In the genomic region with DNA sequence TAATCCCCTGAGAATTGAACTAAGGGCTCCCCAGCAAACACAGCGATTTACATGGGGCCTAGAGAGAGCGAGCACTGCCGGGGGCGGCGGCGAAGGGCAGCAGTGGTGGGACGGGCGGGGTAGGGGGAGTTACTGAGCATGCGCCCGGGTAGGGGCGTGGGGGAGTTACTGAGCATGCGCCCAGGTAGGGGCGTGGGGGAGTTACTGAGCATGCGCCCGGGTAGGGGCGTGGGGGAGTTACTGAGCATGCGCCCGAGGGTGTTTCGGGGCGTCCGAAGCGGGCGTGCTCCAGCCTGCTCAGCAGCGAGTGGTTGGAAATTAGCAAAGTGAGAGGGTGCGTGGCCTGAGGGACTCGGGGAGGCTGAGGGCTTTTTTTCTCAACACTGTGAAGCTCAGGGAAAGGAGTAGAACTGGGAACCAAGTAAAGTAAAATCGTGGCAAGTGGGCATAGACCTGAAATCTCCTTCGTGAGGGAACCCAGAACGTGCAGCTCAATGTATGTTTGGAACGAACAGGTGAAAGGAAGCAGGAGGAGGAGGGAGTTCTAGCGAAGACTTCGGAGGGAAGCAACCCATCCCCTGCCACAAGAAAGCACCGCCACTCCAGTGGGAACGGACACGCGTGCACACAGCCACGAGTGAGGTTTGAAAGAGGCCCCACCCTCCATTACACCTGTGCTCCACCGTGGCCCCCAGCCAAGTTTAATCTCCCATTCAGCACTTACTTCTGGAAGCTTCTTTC, we compare ENCODE assay signal across 8 cellular contexts. TPM values are rescaled to one million over a fixed set of nuclear protein-coding genes. Genes with fewer than 3 reads are reported as not detected.
A peak's percentile ranks its signal among the peaks of the same experiment; 100 is the strongest.
DNase-seq lines count a peak whose midpoint lies in the region; ATAC-seq, FAIRE-seq and TF ChIP-seq lines count a peak whose summit lies in the region.

No MANE protein-coding gene starts in this region.

- peak overlapping the region; percentile 5 to 72 for H3K9ac ChIP-seq in kidney (ENCODE audit: low read length in 2 of 2)

- ATAC-seq in GM18909 (IDR thresholded peaks at IDR 0.05; ENCODE audit: poor library complexity, unreplicated experiment) = peak; percentile 92
- ATAC-seq in HG03159 (IDR thresholded peaks at IDR 0.05; ENCODE audit: unreplicated experiment) = peak; percentile 86

- H3K9me3 ChIP-seq in kidney (ENCODE audit: control insufficient read depth in 1 of 2, low read length in 2 of 2) = no peaks in the 10 kb centered on the region

- intact Hi-C loops in kidney (cut with DNase I) = no loop called here

- no peak for FAIRE-seq in kidney (lab: Jason Lieb, UNC)

- H3K4me1 ChIP-seq in kidney (ENCODE audit: control insufficient read depth in 1 of 2, insufficient read depth in 1 of 2, low read depth in 1 of 2, low read length in 2 of 2) = peaks cover 7 to 16% of the 10 kb centered on the region in 2 donors

- peak; percentile 94 for DNase-seq in AG08395 (ENCODE audit: low spot score)
- peak; percentile 88 for DNase-seq in NCI-H2227 (lab: John Stamatoyannopoulos, UW; ENCODE audit: unreplicated experiment)
- DNase-seq in activated CD4-positive, CD25-positive, alpha-beta regulatory T cell treated with anti-CD3 and anti-CD28 coated beads, Interleukin-2, amount 50 U/mL, for 16 hours (ENCODE audit: low read depth, low spot score) = peak; percentile 73
- peak; percentile 81 for DNase-seq in cerebellar cortex (ENCODE audit: low spot score)
- DNase-seq in kidney = peak; percentile 93
- DNase-seq in stimulated activated CD4-positive, alpha-beta T cell treated with anti-CD3 and anti-CD28 coated beads, Interleukin-15, amount 100 ng/mL, for 1 hour (ENCODE audit: low read depth in 1 of 2, low spot score in 1 of 2) = peak; percentile 75 to 79

- H3K4me3 ChIP-seq in kidney (ENCODE audit: low read length in 2 of 2) = peak overlapping the region; percentile 71 to 73

- peak overlapping the region; percentile 66 to 82 for H3K27ac ChIP-seq in kidney (ENCODE audit: low read depth in 2 of 2, low read length in 2 of 2)

- TF ChIP-seq CTCF in kidney (IDR thresholded peaks at IDR 0.05; ENCODE audit: borderline replicate concordance, extremely low read depth, insufficient read depth) = no peak

- no peaks in the 10 kb centered on the region for H3K36me3 ChIP-seq in kidney (ENCODE audit: control insufficient read depth in 1 of 2, insufficient read depth in 2 of 2, low read length in 2 of 2)

RNA-seq across cellular contexts. Expression of gene KANK1, which starts 34.3 kb away (rescaled TPM):
- total RNA-seq in kidney = 40.2 TPM
- 34.5 TPM for polyA plus RNA-seq in kidney (ENCODE audit: insufficient read depth, low read depth, low replicate concordance)

Comparison
In these comparisons a context has a peak if more than half of its experiments do, and no peak if none do; other contexts are left out.
1. Peak in every context shown above with its lines: DNase-seq, ATAC-seq, H3K4me3 ChIP-seq and H3K27ac ChIP-seq.